In the genomic region with DNA sequence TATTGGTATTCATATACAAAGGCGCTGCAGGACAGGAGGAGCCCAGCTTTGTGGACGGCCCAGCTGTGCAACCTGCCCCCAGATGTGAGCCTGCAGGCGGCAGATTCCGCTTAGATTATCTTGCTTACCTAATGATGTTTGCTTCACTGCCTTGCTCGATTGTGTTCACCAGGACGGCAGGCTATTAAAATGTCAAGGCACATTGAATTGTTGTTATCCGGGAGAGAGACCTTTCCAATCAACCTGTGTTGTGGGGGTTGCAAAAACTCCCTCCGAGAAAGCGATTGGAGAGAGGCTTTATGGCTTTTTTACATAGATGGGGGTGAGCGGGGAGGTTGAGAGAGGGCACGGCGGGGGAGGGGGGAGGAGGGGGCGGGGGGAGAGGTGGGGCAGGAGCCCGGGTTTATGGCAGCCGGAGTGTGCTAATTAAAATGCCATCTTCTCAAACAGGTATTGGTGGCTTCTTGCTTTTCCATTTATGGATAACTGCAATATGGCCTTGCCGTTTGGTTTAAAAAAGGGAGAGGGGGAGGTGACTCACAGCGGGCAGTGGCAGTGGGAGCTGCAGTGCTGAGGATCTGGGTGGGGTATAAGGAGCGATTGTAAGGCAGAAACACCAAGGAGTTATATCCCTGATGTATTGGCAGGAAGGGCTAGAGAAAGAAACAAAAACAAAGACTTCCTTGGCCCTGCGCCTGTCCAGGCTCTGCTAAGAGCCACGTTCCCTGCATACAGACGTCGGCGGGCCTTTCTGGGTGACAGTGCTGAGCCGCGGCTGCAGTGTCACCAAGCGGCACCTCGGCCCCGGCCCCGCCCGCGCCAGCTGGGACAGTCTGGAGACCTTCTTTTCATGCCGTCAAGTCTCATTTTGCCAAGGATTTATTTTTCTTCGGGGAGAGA, we compare ENCODE assay signal across 8 cellular contexts.
DNase-seq lines count a peak whose midpoint lies in the region; ATAC-seq and TF ChIP-seq lines count a peak whose summit lies in the region.

No MANE protein-coding gene starts in this region.

- H3K9me3 Mint-ChIP-seq in GM23338 = peaks cover 3% of the 10 kb centered on the region; the same call in 2 of the 3 replicates

- H3K4me1 ChIP-seq in GM23338 (ENCODE audit: insufficient read depth) (peaks cover 36% of the 10 kb centered on the region), right atrium auricular region (peaks cover 0 to 8% of the 10 kb centered on the region in 2 donors)

- no peaks in the 10 kb centered on the region for H4K20me1 ChIP-seq in GM23338 (replicated peaks; ENCODE audit: insufficient read depth)

- H3K36me3 ChIP-seq in GM23338 (ENCODE audit: insufficient read depth) = no peaks in the 10 kb centered on the region; the same call in 1 of the 2 replicates
- H3K36me3 ChIP-seq in right atrium auricular region = no peaks in the 10 kb centered on the region

- H3K4me3 Mint-ChIP-seq in GM23338 = peak overlapping the region; percentile 87

- no peaks in the 10 kb centered on the region for H3K9me3 ChIP-seq in right atrium auricular region

- intact Hi-C loops in posterior vena cava (cut with DNase I) = loop anchor here in 1 of 2 donors (10.0 kb wide), 1 partner anchor 61 kb away; no protein-coding TSS in a partner anchor

- peaks cover 3% of the 10 kb centered on the region for H3K27me3 Mint-ChIP-seq in GM23338 (ENCODE audit: insufficient read depth, low read depth, poor library complexity)

- H3K27me3 ChIP-seq in GM23338 (ENCODE audit: insufficient read depth) (no peaks in the 10 kb centered on the region), right atrium auricular region (no peaks in the 10 kb centered on the region)

- H3K9me2 ChIP-seq in GM23338 (ENCODE audit: insufficient read depth) = 0 out of 2 replicates have a peak, but pooled peaks cover 2% of the 10 kb centered on the region

- no peaks in the 10 kb centered on the region for H3K36me3 Mint-ChIP-seq in GM23338 (ENCODE audit: low read depth)

- in situ Hi-C loops in G401 (cut with HindIII; ENCODE audit: low sequenced_read_pairs) = no loop called here

- peak overlapping the region; percentile 95 for H3K4me2 ChIP-seq in GM23338

- peak overlapping the region; percentile 67 for H2AFZ ChIP-seq in GM23338

- peak; percentile 75 for ATAC-seq in GM23338

- H3K27ac Mint-ChIP-seq in GM23338 = peak overlapping the region; percentile 98

- DNase-seq in G401 (ENCODE audit: low spot score) (peak; percentile 5), GM23338 (ENCODE audit: low spot score) (peak; percentile 69), Kasumi-1 (lab: John Stamatoyannopoulos, UW) (peak; percentile 57 to 62), SW480 (ENCODE audit: low spot score) (peak; percentile 91), right atrium auricular region (ENCODE audit: low spot score) (peak; percentile 81), posterior vena cava (ENCODE audit: low spot score) (peak; percentile 89), GDM1 (lab: John Stamatoyannopoulos, UW) (no peak)

- H3K4me1 Mint-ChIP-seq in GM23338 = peaks cover 40% of the 10 kb centered on the region

- H3K4me3 ChIP-seq in GM23338 = peak overlapping the region; percentile 73
- H3K4me3 ChIP-seq in right atrium auricular region = peak overlapping the region; percentile 52 to 61

- no peaks in the 10 kb centered on the region for H3K79me2 ChIP-seq in GM23338 (replicated peaks; ENCODE audit: insufficient read depth)

- peak overlapping the region; percentile 98 for H3K27ac ChIP-seq in GM23338 (ENCODE audit: low read depth)
- peak overlapping the region; percentile 71 for H3K27ac ChIP-seq in angular gyrus (ENCODE audit: low read depth, low read length)
- peak overlapping the region; percentile 75 to 83 for H3K27ac ChIP-seq in right atrium auricular region

- peaks cover 4% of the 10 kb centered on the region; the same call in 1 of the 2 replicates for H3F3A ChIP-seq in GM23338 (replicated peaks; ENCODE audit: low read depth)

- TF ChIP-seq CTCF in GM23338 (conservative IDR thresholded peaks at IDR 0.05; ENCODE audit: low read depth in 2 of 2) (no peak), right atrium auricular region (IDR thresholded peaks at IDR 0.05) (peak in 1 of 2 donors; percentile 21)

TF ChIP-seq in GM23338, 12 proteins besides CTCF, POLR2A, EP300 and RAD21:
- TF ChIP-seq REST (IDR thresholded peaks at IDR 0.05; ENCODE audit: unreplicated experiment) (no peak), ZNF331 (CRISPR knock-in tag; IDR thresholded peaks at IDR 0.05; ENCODE audit: low read depth) (no peak)
